16 cellular contexts compared by ENCODE assay signal in genomic region chr16:49789617-49790016, GRCh38.
"Had no signal": no experiment of that assay in that cellular context is flagged by ENCODE, and none has a peak within 500 bp of the region (broad histone marks: within the 10 kb centered on the region; RNA-seq: fewer than 3 reads in every experiment).

No MANE protein-coding gene starts in this region.

- H3K27me3 Mint-ChIP-seq: activated naive CD8-positive, alpha-beta T cell treated with anti-CD3 and anti-CD28 coated beads for 36 hours had no signal

- H3K36me3 ChIP-seq: cardiac muscle cell, prostate gland, right lobe of liver had no signal

- H3K27ac Mint-ChIP-seq: activated naive CD8-positive, alpha-beta T cell treated with anti-CD3 and anti-CD28 coated beads for 36 hours; naive B cell had no signal

- H3K4me1 Mint-ChIP-seq: activated naive CD8-positive, alpha-beta T cell treated with anti-CD3 and anti-CD28 coated beads for 36 hours had no signal

- H3K4me3 ChIP-seq: cardiac muscle cell, prostate gland, right lobe of liver had no signal

- H3K9me3 Mint-ChIP-seq: activated naive CD8-positive, alpha-beta T cell treated with anti-CD3 and anti-CD28 coated beads for 36 hours; activated T-cell treated with anti-CD3 and anti-CD28 coated beads, Interleukin-2, amount 50 U/mL, for 4 hours; naive B cell had no signal

- ATAC-seq: activated CD4-positive, CD25-positive, alpha-beta regulatory T cell treated with anti-CD3 and anti-CD28 coated beads, Interleukin-2, amount 50 U/mL, for 24 hours; activated T-cell treated with anti-CD3 and anti-CD28 coated beads, Interleukin-2, amount 50 U/mL, for 4 hours; right lobe of liver had no signal

- FAIRE-seq: colon had no signal

- DNase-seq: activated CD4-positive, alpha-beta T cell treated with anti-CD3 and anti-CD28 coated beads, Interleukin-2, amount 50 U/mL, for 48 hours; activated gamma-delta T cell; activated naive CD8-positive, alpha-beta T cell treated with anti-CD3 and anti-CD28 coated beads for 36 hours; activated T-cell treated with anti-CD3 and anti-CD28 coated beads, Interleukin-2, amount 50 U/mL, for 4 hours; anterior cingulate cortex; hippocampal formation; naive B cell; right lobe of liver; SIG-M5; stimulated activated CD4-positive, alpha-beta T cell treated with anti-CD3 and anti-CD28 coated beads, Interleukin-12 subunit alpha, Interleukin-12 subunit beta, amount 100 ng/mL, for 4 hours; stimulated activated naive CD4-positive, alpha-beta T cell; T-helper 2 cell had no signal

- H3K4me1 ChIP-seq: prostate gland, right lobe of liver had no signal

- H3K9me3 ChIP-seq: prostate gland, right lobe of liver had no signal

- H3K4me3 Mint-ChIP-seq: activated naive CD8-positive, alpha-beta T cell treated with anti-CD3 and anti-CD28 coated beads for 36 hours; activated T-cell treated with anti-CD3 and anti-CD28 coated beads, Interleukin-2, amount 50 U/mL, for 4 hours; naive B cell had no signal

- H3K27ac ChIP-seq: cardiac muscle cell, right lobe of liver had no signal

- H3K27me3 ChIP-seq: cardiac muscle cell, right lobe of liver had no signal

- H3K36me3 Mint-ChIP-seq: activated naive CD8-positive, alpha-beta T cell treated with anti-CD3 and anti-CD28 coated beads for 36 hours had no signal
